In genomic region chr14:50920482-50921225, GRCh38 we compare ENCODE assay signal across 12 cellular contexts. TPM values are rescaled to one million over a fixed set of nuclear protein-coding genes. Genes with fewer than 3 reads are reported as not detected.
A peak's percentile ranks its signal among the peaks of the same experiment; 100 is the strongest.
DNase-seq lines count a peak whose midpoint lies in the region; ATAC-seq and TF ChIP-seq lines count a peak whose summit lies in the region.
"Had no signal": no experiment of that assay in that cellular context is flagged by ENCODE, and none has a peak within 500 bp of the region (broad histone marks: within the 10 kb centered on the region; RNA-seq: fewer than 3 reads in every experiment).

No MANE protein-coding gene starts in this region.

- H3K4me3 ChIP-seq in endodermal cell (ENCODE audit: low read length) (no peak overlapping the region), neuronal stem cell (ENCODE audit: low read length in 2 of 2) (no peak overlapping the region)

- no peaks in the 10 kb centered on the region for H3K9me3 Mint-ChIP-seq in endodermal cell
- no peaks in the 10 kb centered on the region for H3K9me3 Mint-ChIP-seq in effector memory CD8-positive, alpha-beta T cell
- H3K9me3 Mint-ChIP-seq: activated T-cell treated with anti-CD3 and anti-CD28 coated beads, Interleukin-2, amount 50 U/mL, for 24 hours; naive thymus-derived CD4-positive, alpha-beta T cell had no signal

- no peak overlapping the region for H2BK120ac ChIP-seq in neuronal stem cell (ENCODE audit: low read depth, low read length)

- WGBS in endodermal cell (ENCODE audit: insufficient coverage in 1 of 2, insufficient read length in 1 of 2), 2 experiments: 75 to 93% methylated on average over 4 to 9 of the region's 9 CpGs
- no CpG with 5 or more reads among the region's 9 CpGs for WGBS in neuronal stem cell (ENCODE audit: extremely low coverage in 2 of 2, insufficient read length in 2 of 2, insufficient replicate concordance in 1 of 2), 2 donors

- no peak overlapping the region for H3K9ac ChIP-seq in endodermal cell (ENCODE audit: extremely low read depth, low read length, poor library complexity, severe bottlenecking)
- no peak overlapping the region for H3K9ac ChIP-seq in neuronal stem cell (ENCODE audit: low read depth, low read length, poor library complexity)

- H3K4me1 Mint-ChIP-seq in endodermal cell: peaks cover 11% of the 10 kb centered on the region
- no peaks in the 10 kb centered on the region for H3K4me1 Mint-ChIP-seq in effector memory CD8-positive, alpha-beta T cell (ENCODE audit: low read depth in 2 of 2)
- H3K4me1 Mint-ChIP-seq: naive thymus-derived CD4-positive, alpha-beta T cell; T-helper 17 cell had no signal

- H3K4me1 ChIP-seq in endodermal cell (ENCODE audit: control insufficient read depth, insufficient read depth, low read length): no peaks in the 10 kb centered on the region
- peaks cover 7 to 8% of the 10 kb centered on the region in 2 donors for H3K4me1 ChIP-seq in neuronal stem cell (ENCODE audit: control insufficient read depth in 2 of 2, insufficient read depth in 1 of 2, low read depth in 1 of 2, low read length in 2 of 2)

- no peaks in the 10 kb centered on the region for H3K27me3 ChIP-seq in endodermal cell (ENCODE audit: control insufficient read depth, insufficient read depth, low read length, poor library complexity, severe bottlenecking)
- H3K27me3 ChIP-seq in neuronal stem cell (ENCODE audit: control insufficient read depth in 3 of 3, insufficient read depth in 3 of 3, low read depth in 1 of 3, low read length in 3 of 3): no peaks in the 10 kb centered on the region

- no peak overlapping the region for H2BK15ac ChIP-seq in neuronal stem cell (ENCODE audit: low read length)

- peak overlapping the region; percentile 25 for H2AFZ ChIP-seq in neuronal stem cell (ENCODE audit: low read length)

- no peaks in the 10 kb centered on the region for H3K9me3 ChIP-seq in endodermal cell (ENCODE audit: control insufficient read depth, low read length)
- H3K9me3 ChIP-seq in neuronal stem cell (replicated peaks in 1 of 2; ENCODE audit: control insufficient read depth in 2 of 2, insufficient read depth in 1 of 2, low read depth in 1 of 2, low read length in 2 of 2): no peaks in the 10 kb centered on the region

- no peak overlapping the region for H4K91ac ChIP-seq in neuronal stem cell (ENCODE audit: low read depth, low read length, poor library complexity)

- no peak overlapping the region for H3K4me3 Mint-ChIP-seq in endodermal cell
- H3K4me3 Mint-ChIP-seq in effector memory CD8-positive, alpha-beta T cell: no peak overlapping the region
- H3K4me3 Mint-ChIP-seq: activated T-cell treated with anti-CD3 and anti-CD28 coated beads, Interleukin-2, amount 50 U/mL, for 24 hours; naive thymus-derived CD4-positive, alpha-beta T cell; T-helper 17 cell had no signal

- H2AK5ac ChIP-seq in neuronal stem cell (ENCODE audit: low read depth, low read length): no peak overlapping the region

- H3K4me2 ChIP-seq in neuronal stem cell (ENCODE audit: insufficient read depth, low read length, poor library complexity, severe bottlenecking): no peak overlapping the region

- no peak for ATAC-seq in left colon
- no peak for ATAC-seq in effector memory CD8-positive, alpha-beta T cell (replicated peaks)
- ATAC-seq: naive thymus-derived CD4-positive, alpha-beta T cell; T-helper 17 cell had no signal

- no peak for TF ChIP-seq CTCF in endodermal cell (conservative IDR thresholded peaks at IDR 0.05)

- H3K36me3 Mint-ChIP-seq in endodermal cell (ENCODE audit: low read depth): peaks cover 50% of the 10 kb centered on the region
- no peaks in the 10 kb centered on the region for H3K36me3 Mint-ChIP-seq in effector memory CD8-positive, alpha-beta T cell (ENCODE audit: insufficient read depth)
- H3K36me3 Mint-ChIP-seq: naive thymus-derived CD4-positive, alpha-beta T cell had no signal

- no peak overlapping the region for H4K8ac ChIP-seq in neuronal stem cell (ENCODE audit: low read depth, low read length)

- no peaks in the 10 kb centered on the region for H3K79me1 ChIP-seq in neuronal stem cell (ENCODE audit: low read depth, low read length)

- no peaks in the 10 kb centered on the region for H3K27me3 Mint-ChIP-seq in endodermal cell (ENCODE audit: insufficient read depth)
- peaks cover 53 to 59% of the 10 kb centered on the region in 2 donors for H3K27me3 Mint-ChIP-seq in effector memory CD8-positive, alpha-beta T cell

- no peak overlapping the region for H3K18ac ChIP-seq in neuronal stem cell (ENCODE audit: low read length)

- no peak overlapping the region for H3K23ac ChIP-seq in neuronal stem cell (ENCODE audit: low read depth, low read length, poor library complexity)

- H2BK5ac ChIP-seq in neuronal stem cell (ENCODE audit: low read length): no peak overlapping the region

- H3K27ac ChIP-seq in endodermal cell (ENCODE audit: low read depth, low read length) (peak overlapping the region; percentile 30), neuronal stem cell (replicated peaks; ENCODE audit: low read length) (peak overlapping the region; percentile 21)

- no peak overlapping the region for H3K27ac Mint-ChIP-seq in endodermal cell
- H3K27ac Mint-ChIP-seq in effector memory CD8-positive, alpha-beta T cell: no peak overlapping the region
- H3K27ac Mint-ChIP-seq: activated T-cell treated with anti-CD3 and anti-CD28 coated beads, Interleukin-2, amount 50 U/mL, for 24 hours; naive thymus-derived CD4-positive, alpha-beta T cell; T-helper 17 cell had no signal

- no peak overlapping the region for H3K14ac ChIP-seq in neuronal stem cell (ENCODE audit: low read length)

- H3K36me3 ChIP-seq in endodermal cell (ENCODE audit: control insufficient read depth, insufficient read depth, low read length) (no peaks in the 10 kb centered on the region), neuronal stem cell (replicated peaks in 1 of 2; ENCODE audit: control insufficient read depth in 2 of 2, insufficient read depth in 2 of 2, low read length in 2 of 2) (peaks cover 0 to 15% of the 10 kb centered on the region in 2 donors)

- H2BK12ac ChIP-seq in neuronal stem cell (ENCODE audit: low read length): no peak overlapping the region

- H3K4ac ChIP-seq in neuronal stem cell (ENCODE audit: low read length): no peak overlapping the region

- DNase-seq in Daoy (ENCODE audit: low read depth) (peak; percentile 58), NCI-H226 (peak; percentile 76), endodermal cell (no peak), neuronal stem cell (ENCODE audit: low spot score) (peak; percentile 36), iPS-NIHi11 (ENCODE audit: low spot score) (no peak), NAMALWA (ENCODE audit: low spot score) (no peak), left colon (no peak)
- DNase-seq in effector memory CD8-positive, alpha-beta T cell: no peak
- DNase-seq: activated T-cell treated with anti-CD3 and anti-CD28 coated beads, Interleukin-2, amount 50 U/mL, for 24 hours; naive thymus-derived CD4-positive, alpha-beta T cell; NCI-H1092; T-helper 17 cell had no signal

- intact Hi-C loops in left colon (cut with DNase I, micrococcal nuclease): no loop called here

RNA-seq across cellular contexts. Expression of gene PYGL, which starts 23.6 kb away (rescaled TPM):
- total RNA-seq in Daoy (2014; rRNA removed; shearing (Covaris generic)): 38.7 and 56.2 TPM in 2 replicates
- total RNA-seq in endodermal cell (10 to 100 TPM; 38.1 to 41.5 TPM), left colon (10 to 100 TPM; 32.9 to 55.6 TPM)
- polyA plus RNA-seq in endodermal cell (2013, experiment 1 of 2): 25.3 TPM
- 24.2 TPM for polyA plus RNA-seq in endodermal cell (2013, experiment 2 of 2)
- 29.2 TPM for polyA plus RNA-seq in neuronal stem cell (2013, experiment 1 of 2)
- polyA plus RNA-seq in neuronal stem cell (2013, experiment 2 of 2): 29.4 TPM

RNA-seq across cellular contexts. Expression of gene ABHD12B, which starts 48.8 kb away (rescaled TPM):
- total RNA-seq in Daoy (2014; rRNA removed; shearing (Covaris generic)): not detected in 2 replicates
- total RNA-seq in endodermal cell (10 to 100 TPM in 1 of 2 donors, under 1 TPM in 1; 0.80 to 55.0 TPM), left colon (10 to 100 TPM in 1 of 2 donors, 1 to 10 TPM in 1; 3.9 to 12.7 TPM)
- 0.71 TPM for polyA plus RNA-seq in endodermal cell (2013, experiment 1 of 2)
- polyA plus RNA-seq in endodermal cell (2013, experiment 2 of 2): 0.75 TPM
- not detected for polyA plus RNA-seq in neuronal stem cell (2013, experiment 1 of 2)
- polyA plus RNA-seq in neuronal stem cell (2013, experiment 2 of 2): 0.10 TPM
- total RNA-seq: T-helper 17 cell had no signal
- polyA plus RNA-seq: naive thymus-derived CD4-positive, alpha-beta T cell had no signal

Comparison
In these comparisons a context has a peak if more than half of its experiments do, and no peak if none do; other contexts are left out.
1. DNase-seq: peak in Daoy (single experiment), NCI-H226 (single experiment) and neuronal stem cell (single experiment); none in endodermal cell (single experiment), iPS-NIHi11 (single experiment), NAMALWA (single experiment), left colon (0 of 2) and effector memory CD8-positive, alpha-beta T cell (0 of 3).